Comparison of ENCODE assay signal across 17 cellular contexts in the genomic region with DNA sequence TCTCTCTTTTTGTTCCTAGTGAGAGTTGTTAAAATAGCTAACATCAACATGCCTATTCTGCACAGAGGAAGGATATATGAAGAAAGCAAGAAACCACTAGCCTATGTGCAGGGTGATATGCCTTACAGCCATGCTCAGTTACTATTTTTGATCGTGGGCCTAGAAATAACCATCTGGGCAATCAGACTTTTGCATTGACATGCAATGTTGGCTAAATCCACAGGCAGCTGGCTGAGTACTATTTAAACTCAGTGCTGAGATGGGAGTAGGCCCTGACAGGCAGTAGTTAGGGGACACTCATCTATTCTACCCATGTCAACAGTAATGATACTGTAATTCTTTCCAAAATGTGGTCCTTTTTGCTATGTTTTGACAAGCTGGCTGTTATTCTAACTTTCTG.
"Had no signal": no experiment of that assay in that cellular context is flagged by ENCODE, and none has a peak within 500 bp of the region (broad histone marks: within the 10 kb centered on the region; RNA-seq: fewer than 3 reads in every experiment).

No MANE protein-coding gene starts in this region.

- ATAC-seq: activated CD8-positive, alpha-beta T cell treated with anti-CD3 and anti-CD28 coated beads for 36 hours; left lung; sciatic nerve had no signal

- H3K36me3 ChIP-seq: esophagus muscularis mucosa, left lung, prostate gland, transverse colon had no signal

- H3K4me1 ChIP-seq: left lung, prostate gland had no signal

- H3K27ac ChIP-seq: esophagus muscularis mucosa, left lung, transverse colon had no signal

- H3K4me3 ChIP-seq: esophagus muscularis mucosa, left lung, prostate gland, transverse colon had no signal

- H3K27me3 ChIP-seq: esophagus muscularis mucosa, left lung, transverse colon had no signal

- FAIRE-seq: bronchial epithelial cell, colon, islet of Langerhans had no signal

- H3K9me3 ChIP-seq: esophagus muscularis mucosa, left lung, prostate gland, transverse colon had no signal

- DNase-seq: activated CD4-positive, alpha-beta T cell treated with anti-CD3 and anti-CD28 coated beads for 4 hours; activated CD8-positive, alpha-beta memory T cell treated with anti-CD3 and anti-CD28 coated beads, Interleukin-2, amount 50 U/mL, for 48 hours; activated CD8-positive, alpha-beta T cell treated with anti-CD3 and anti-CD28 coated beads for 36 hours; activated naive CD8-positive, alpha-beta T cell treated with anti-CD3 and anti-CD28 coated beads, Interleukin-2, amount 10 ng/mL, durations not matched to agents 7 days and 5 days; foreskin fibroblast; left lung; mesendoderm; stimulated activated CD4-positive, alpha-beta T cell treated with anti-CD3 and anti-CD28 coated beads, Interleukin-12 subunit alpha, Interleukin-12 subunit beta, amount 100 ng/mL, for 4 hours; stimulated activated naive CD4-positive, alpha-beta T cell; T-helper 9 cell; transverse colon had no signal
